In genomic region chr16:88854306-88855111, GRCh38 we compare ENCODE assay signal across 2 cellular contexts.
TF ChIP-seq lines count a peak whose summit lies in the region.

No MANE protein-coding gene starts in this region.

TF ChIP-seq in SK-N-SH, 30 proteins besides CTCF, POLR2A, EP300 and RAD21 (continued from another document):
- TF ChIP-seq ZBTB33 (IDR thresholded peaks at IDR 0.05; ENCODE audit: borderline replicate concordance, low read depth), result no peak
- TF ChIP-seq FOXM1 (IDR thresholded peaks at IDR 0.05; ENCODE audit: low read depth), result no peak
- TF ChIP-seq RXRA (IDR thresholded peaks at IDR 0.05; ENCODE audit: borderline replicate concordance, low read depth), result no peak
- TF ChIP-seq NRF1 (IDR thresholded peaks at IDR 0.05; ENCODE audit: low read depth, low read length), result no peak
- no peak for TF ChIP-seq GATA2 (CRISPR knock-in tag; IDR thresholded peaks at IDR 0.05)
- TF ChIP-seq TAF1 (IDR thresholded peaks at IDR 0.05; ENCODE audit: borderline replicate concordance, low read depth, low read length), result no peak
- no peak for TF ChIP-seq JUND (IDR thresholded peaks at IDR 0.05)
- no peak for TF ChIP-seq EZH2phosphoT487 (IDR thresholded peaks at IDR 0.05; ENCODE audit: borderline replicate concordance, low read depth)
- no peak for TF ChIP-seq MXI1 (IDR thresholded peaks at IDR 0.05; ENCODE audit: low read depth, low read length)
- no peak for TF ChIP-seq SMC3 (IDR thresholded peaks at IDR 0.05; ENCODE audit: low read depth, low read length)
- no peak for TF ChIP-seq MAX (IDR thresholded peaks at IDR 0.05; ENCODE audit: low read depth)
- TF ChIP-seq RCOR1 (IDR thresholded peaks at IDR 0.05; ENCODE audit: low read length), result no peak
- TF ChIP-seq SIN3A (IDR thresholded peaks at IDR 0.05; ENCODE audit: borderline replicate concordance, low read depth, low read length), result no peak

TF ChIP-seq in SK-N-SH treated with all-trans-retinoic acid at 6 μM for 48 hours, 23 proteins besides CTCF, POLR2A, EP300 and RAD21 (continued from another document):
- no peak for TF ChIP-seq TSHZ2 (CRISPR knock-in tag; IDR thresholded peaks at IDR 0.05)
- TF ChIP-seq CREB5 (CRISPR knock-in tag; IDR thresholded peaks at IDR 0.05; ENCODE audit: low read depth), result no peak
- no peak for TF ChIP-seq ZNF565 (CRISPR knock-in tag; conservative IDR thresholded peaks at IDR 0.05; ENCODE audit: low read depth)
- no peak for TF ChIP-seq PATZ1 (CRISPR knock-in tag; IDR thresholded peaks at IDR 0.05; ENCODE audit: borderline replicate concordance)
- TF ChIP-seq ARNTL (CRISPR knock-in tag; IDR thresholded peaks at IDR 0.05; ENCODE audit: borderline replicate concordance, low read depth), result no peak
TF ChIP-seq in SK-N-SH treated with all-trans-retinoic acid at 6 μM for 48 hours: peak in this region for 0.
